ENCODE assay signal across 10 cellular contexts in the genomic region with DNA sequence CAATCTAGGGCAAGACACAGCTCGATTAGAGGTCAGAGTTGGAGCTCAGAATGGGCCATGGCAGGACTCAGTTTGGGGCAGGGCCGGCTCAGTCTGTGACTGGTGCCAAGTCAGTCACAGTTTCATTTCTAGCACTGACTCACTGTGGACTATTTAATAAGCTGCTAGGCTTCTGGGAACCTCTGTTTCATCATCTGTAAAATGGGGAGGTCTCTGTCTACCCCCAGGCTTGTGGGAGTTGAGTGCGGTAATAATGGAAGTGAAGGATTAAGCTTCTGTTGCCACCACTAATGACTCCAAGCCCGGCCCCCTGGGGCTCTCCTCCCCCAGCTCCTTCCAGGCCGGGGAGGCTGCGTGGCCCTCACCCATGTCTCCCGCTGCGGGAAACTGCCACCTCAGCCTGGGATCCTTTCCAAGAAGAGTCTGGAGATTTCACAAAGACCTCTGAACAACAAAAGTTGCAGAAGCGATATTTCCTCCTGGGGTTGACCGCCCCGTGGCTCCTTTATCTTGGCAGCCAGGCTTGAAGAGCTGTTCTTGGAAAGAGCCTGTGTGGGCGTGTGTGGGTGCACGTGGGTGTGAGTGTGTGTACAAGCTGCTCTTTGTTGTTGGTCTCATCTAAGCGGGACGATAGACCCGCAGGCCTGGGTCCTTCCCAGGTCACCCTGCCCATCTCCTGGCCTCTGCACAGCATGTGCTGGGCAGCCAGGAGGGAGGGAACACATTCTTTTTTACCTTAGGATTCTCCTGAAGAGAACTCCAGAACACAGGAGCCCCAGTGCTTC. TPM values are rescaled to one million over a fixed set of nuclear protein-coding genes. Genes with fewer than 3 reads are reported as not detected.
DNase-seq lines count a peak whose midpoint lies in the region; ATAC-seq, FAIRE-seq and TF ChIP-seq lines count a peak whose summit lies in the region.
"Had no signal": no experiment of that assay in that cellular context is flagged by ENCODE, and none has a peak within 500 bp of the region (broad histone marks: within the 10 kb centered on the region; RNA-seq: fewer than 3 reads in every experiment).

No MANE protein-coding gene starts in this region.

- intact Hi-C loops in lower leg skin (cut with DNase I; ENCODE audit: low total_unique reads), result loop anchor here (10.0 kb wide), 1 partner anchor 118 kb away; no protein-coding TSS in a partner anchor

- no peak overlapping the region for H3K4me3 Mint-ChIP-seq in astrocyte (ENCODE audit: unreplicated experiment)

- no peaks in the 10 kb centered on the region for H4K20me1 ChIP-seq in astrocyte (ENCODE audit: insufficient read depth, low read length)

- ATAC-seq in activated CD4-positive, CD25-positive, alpha-beta regulatory T cell treated with anti-CD3 and anti-CD28 coated beads, Interleukin-2, amount 50 U/mL, for 24 hours, result peak; percentile 95 to 98
- no peak for ATAC-seq in HG03097 (IDR thresholded peaks at IDR 0.05; ENCODE audit: low FRiP score, unreplicated experiment)

- no peaks in the 10 kb centered on the region for H3K79me2 ChIP-seq in astrocyte (ENCODE audit: insufficient read depth, low read length)

- peak overlapping the region; percentile 57 for H3K4me2 ChIP-seq in astrocyte (ENCODE audit: low read length)

- peaks cover 40% of the 10 kb centered on the region for H3K4me1 Mint-ChIP-seq in astrocyte (ENCODE audit: low read depth, unreplicated experiment)

- peak overlapping the region; percentile 9 for H3K27ac Mint-ChIP-seq in astrocyte (ENCODE audit: unreplicated experiment)

- H3K27ac ChIP-seq in astrocyte (ENCODE audit: low read depth, low read length), result peak overlapping the region; percentile 15

- TF ChIP-seq POLR2A in lower leg skin (IDR thresholded peaks at IDR 0.05), result no peak

- peaks cover 30% of the 10 kb centered on the region for H3K27me3 Mint-ChIP-seq in astrocyte (ENCODE audit: low read depth, unreplicated experiment)

- H3K9ac ChIP-seq in astrocyte (ENCODE audit: low read length), result no peak overlapping the region

- no peaks in the 10 kb centered on the region for H3K9me3 Mint-ChIP-seq in astrocyte (ENCODE audit: unreplicated experiment)

- H3K9me3 ChIP-seq in astrocyte (ENCODE audit: insufficient read depth, low read depth, low read length), result no peaks in the 10 kb centered on the region

- no peaks in the 10 kb centered on the region for H3K36me3 ChIP-seq in astrocyte (ENCODE audit: insufficient read depth, low read length)

- no peak overlapping the region for H2AFZ ChIP-seq in astrocyte (ENCODE audit: low read depth, low read length)

- TF ChIP-seq CTCF in astrocyte (IDR thresholded peaks at IDR 0.05; ENCODE audit: insufficient read depth, low read depth, low read length) (no peak), lower leg skin (IDR thresholded peaks at IDR 0.05) (no peak)

- H3K4me1 ChIP-seq in astrocyte (ENCODE audit: insufficient read depth, low read length), result peaks cover 34% of the 10 kb centered on the region

- no peaks in the 10 kb centered on the region for H3K36me3 Mint-ChIP-seq in astrocyte (ENCODE audit: low read depth, unreplicated experiment)

- 5 to 12% methylated on average over 16 of the region's 16 CpGs for WGBS in lower leg skin, 2 donors

- H3K4me3 ChIP-seq in astrocyte (ENCODE audit: insufficient read depth, low read depth, low read length) (peak overlapping the region; percentile 6), lower leg skin (ENCODE audit: low read depth, poor library complexity, severe bottlenecking) (no peak overlapping the region)

- peak; percentile 65 for FAIRE-seq in astrocyte (lab: Jason Lieb, UNC)

- no peak for DNase-seq in activated CD4-positive, CD25-positive, alpha-beta regulatory T cell (lab: John Stamatoyannopoulos, UW)
- peak; percentile 93 for DNase-seq in M059J (ENCODE audit: low read depth)
- peak; percentile 71 for DNase-seq in astrocyte (ENCODE audit: low read depth)
- DNase-seq in lower leg skin (ENCODE audit: low spot score in 2 of 2), result peak; percentile 53 to 89
- DNase-seq in NCI-H345 (lab: John Stamatoyannopoulos, UW), result no peak
- no peak for DNase-seq in epidermal melanocyte (ENCODE audit: insufficient read length, low spot score)

- H3K27me3 ChIP-seq in astrocyte (ENCODE audit: insufficient read depth, low read length), result peaks cover 19% of the 10 kb centered on the region

RNA-seq across cellular contexts. Expression of gene KNCN, which starts 29.1 kb away (rescaled TPM):
- not detected in 2 replicates for total RNA-seq in M059J (2014; rRNA removed; shearing (Covaris generic))
- total RNA-seq in astrocyte (not detected in 2 replicates), lower leg skin (not detected)
- total RNA-seq: T-helper 2 cell treated with Interferon-gamma antibody and Interleukin-4, amounts not matched to agents 100 ng/mL and 5 ng/mL, for 36 hours had no signal

RNA-seq across cellular contexts. Expression of gene DMBX1, which starts 32.7 kb away (rescaled TPM):
- not detected in 2 replicates for total RNA-seq in M059J (2014; rRNA removed; shearing (Covaris generic))
- total RNA-seq in astrocyte, result 0.07 and 0.29 TPM in 2 replicates
- total RNA-seq in lower leg skin, result under 1 TPM in 3 of 4 donors, not detected in 1; 0.12 to 0.51 (median 0.42) TPM
- total RNA-seq: mononuclear cell had no signal

Comparison
In these comparisons a context has a peak if more than half of its experiments do, and no peak if none do; other contexts are left out.
1. DNase-seq: peak in M059J (single experiment), astrocyte (single experiment) and lower leg skin (2 of 2); none in activated CD4-positive, CD25-positive, alpha-beta regulatory T cell (0 of 4), NCI-H345 (single experiment) and epidermal melanocyte (single experiment).